Comparison of ENCODE assay signal across 8 cellular contexts in the genomic region with DNA sequence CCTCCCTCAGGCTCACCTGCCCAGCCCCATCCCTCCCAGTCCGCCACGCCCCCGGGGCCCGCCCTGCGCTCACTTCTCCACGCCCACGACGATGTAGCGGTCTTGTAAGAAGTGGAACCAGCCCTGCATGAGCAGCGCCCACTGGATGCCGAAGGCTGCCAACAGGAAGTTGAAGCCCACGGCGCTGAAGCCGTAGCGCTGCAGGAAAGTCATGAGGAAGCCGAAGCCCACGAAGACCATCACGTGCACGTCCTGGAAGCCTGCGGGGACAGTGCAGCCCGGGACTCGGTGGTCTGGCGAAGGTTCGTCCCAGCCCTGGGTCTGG. TPM values are rescaled to one million over a fixed set of nuclear protein-coding genes. Genes with fewer than 3 reads are reported as not detected.
DNase-seq lines count a peak whose midpoint lies in the region; ATAC-seq and TF ChIP-seq lines count a peak whose summit lies in the region.

No MANE protein-coding gene starts in this region.

- H3K27ac ChIP-seq in adrenal gland, result no peak overlapping the region

- TF ChIP-seq POLR2A in adrenal gland (IDR thresholded peaks at IDR 0.05), result no peak

- no peak for TF ChIP-seq RAD21 in Ishikawa (IDR thresholded peaks at IDR 0.05; ENCODE audit: low read depth)

- H3K4me1 Mint-ChIP-seq in immature natural killer cell, result peaks cover 7 to 13% of the 10 kb centered on the region in 2 donors
- H3K4me1 Mint-ChIP-seq in stimulated activated memory B cell treated with anti-CD40 and anti-IgM and Interleukin-4, amounts not matched to agents 10 μg/mL and 1 μg/mL and 100 μg/mL, for 72 hours, result peaks cover 14% of the 10 kb centered on the region

- no peaks in the 10 kb centered on the region for H3K36me3 ChIP-seq in adrenal gland (replicated peaks in 1 of 2)

- WGBS in adrenal gland, 4 donors, result 10 to 25% (median 16%) methylated on average over 9 to 24 of the region's 24 CpGs

- TF ChIP-seq CTCF in adrenal gland (IDR thresholded peaks at IDR 0.05), result no peak

- TF ChIP-seq EP300 in Ishikawa (IDR thresholded peaks at IDR 0.05; ENCODE audit: borderline replicate concordance), result no peak

- no peaks in the 10 kb centered on the region for H3K4me1 ChIP-seq in adrenal gland (replicated peaks in 1 of 2)

- H3K9me3 ChIP-seq in adrenal gland (replicated peaks in 1 of 3), result no peaks in the 10 kb centered on the region

- no peaks in the 10 kb centered on the region for H3K36me3 Mint-ChIP-seq in immature natural killer cell
- no peaks in the 10 kb centered on the region for H3K36me3 Mint-ChIP-seq in stimulated activated memory B cell treated with anti-CD40 and anti-IgM and Interleukin-4, amounts not matched to agents 10 μg/mL and 1 μg/mL and 100 μg/mL, for 72 hours

- no peaks in the 10 kb centered on the region for H3K9me3 Mint-ChIP-seq in immature natural killer cell
- no peaks in the 10 kb centered on the region for H3K9me3 Mint-ChIP-seq in stimulated activated memory B cell treated with anti-CD40 and anti-IgM and Interleukin-4, amounts not matched to agents 10 μg/mL and 1 μg/mL and 100 μg/mL, for 72 hours

- peaks cover 10 to 17% (median 16%) of the 10 kb centered on the region in 3 donors for H3K27me3 Mint-ChIP-seq in immature natural killer cell (ENCODE audit: low read depth in 3 of 3)
- peaks cover 68% of the 10 kb centered on the region for H3K27me3 Mint-ChIP-seq in stimulated activated memory B cell treated with anti-CD40 and anti-IgM and Interleukin-4, amounts not matched to agents 10 μg/mL and 1 μg/mL and 100 μg/mL, for 72 hours

- peak overlapping the region in 4 of 5 donors; percentile 50 to 77 (median 58) for H3K4me3 Mint-ChIP-seq in immature natural killer cell
- H3K4me3 Mint-ChIP-seq in stimulated activated memory B cell treated with anti-CD40 and anti-IgM and Interleukin-4, amounts not matched to agents 10 μg/mL and 1 μg/mL and 100 μg/mL, for 72 hours, result peak overlapping the region; percentile 45

- peaks cover 21% of the 10 kb centered on the region for H3K27me3 ChIP-seq in adrenal gland

- peak; percentile 38 to 52 for DNase-seq in activated CD4-positive, alpha-beta T cell treated with anti-CD3 and anti-CD28 coated beads, Interleukin-2, amount 50 U/mL, for 48 hours
- peak in 2 of 3 donors; percentile 7 to 19 for DNase-seq in immature natural killer cell
- no peak for DNase-seq in adrenal gland
- DNase-seq in RKO (ENCODE audit: low spot score), result no peak
- no peak for DNase-seq in Right ventricle myocardium inferior (ENCODE audit: missing footprints)

- H3K27ac Mint-ChIP-seq in immature natural killer cell, result no peak overlapping the region
- no peak overlapping the region for H3K27ac Mint-ChIP-seq in stimulated activated memory B cell treated with anti-CD40 and anti-IgM and Interleukin-4, amounts not matched to agents 10 μg/mL and 1 μg/mL and 100 μg/mL, for 72 hours

- intact Hi-C loops in adrenal gland (cut with DNase I), result no loop called here
- intact Hi-C loops in Right ventricle myocardium inferior (cut with DNase I), result no loop called here

- H3K4me3 ChIP-seq in adrenal gland, result no peak overlapping the region

- peak; percentile 71 for ATAC-seq in stimulated activated memory B cell treated with anti-CD40 and anti-IgM and Interleukin-4, amounts not matched to agents 10 μg/mL and 1 μg/mL and 100 μg/mL, for 72 hours
- ATAC-seq in HG03457 (IDR thresholded peaks at IDR 0.05; ENCODE audit: unreplicated experiment), result no peak
- ATAC-seq in Right ventricle myocardium inferior, result no peak

TF ChIP-seq in Ishikawa, 13 proteins besides CTCF, POLR2A, EP300 and RAD21:
- TF ChIP-seq, protein P1, sequence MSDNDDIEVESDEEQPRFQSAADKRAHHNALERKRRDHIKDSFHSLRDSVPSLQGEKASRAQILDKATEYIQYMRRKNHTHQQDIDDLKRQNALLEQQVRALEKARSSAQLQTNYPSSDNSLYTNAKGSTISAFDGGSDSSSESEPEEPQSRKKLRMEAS (IDR thresholded peaks at IDR 0.05), result peak; percentile 75
- no peak for TF ChIP-seq TCF12 (IDR thresholded peaks at IDR 0.05; ENCODE audit: low read depth)

RNA-seq across cellular contexts. Expression of a gene that starts 9.7 kb away (rescaled TPM):
- polyA plus RNA-seq in immature natural killer cell (not detected), adrenal gland (1 to 10 TPM in 2 of 3 donors, under 1 TPM in 1; 0.72 to 4.1 (median 3.2) TPM)
- total RNA-seq in adrenal gland (1 to 10 TPM in 4 of 8 donors, under 1 TPM in 2, not detected in 2; 0.48 to 3.2 (median 1.5) TPM), Right ventricle myocardium inferior (not detected)

Comparison
In these comparisons a context has a peak if more than half of its experiments do, and no peak if none do; other contexts are left out.
1. DNase-seq: peak in activated CD4-positive, alpha-beta T cell treated with anti-CD3 and anti-CD28 coated beads, Interleukin-2, amount 50 U/mL, for 48 hours (2 of 2) and immature natural killer cell (2 of 3); none in adrenal gland (0 of 7), RKO (single experiment) and Right ventricle myocardium inferior (single experiment).